In genomic region chr2:30446602-30447148, GRCh38 we compare ENCODE assay signal across 8 cellular contexts. TPM values are rescaled to one million over a fixed set of nuclear protein-coding genes. Genes with fewer than 3 reads are reported as not detected.
A peak's percentile ranks its signal among the peaks of the same experiment; 100 is the strongest.
DNase-seq lines count a peak whose midpoint lies in the region; ATAC-seq lines count a peak whose summit lies in the region.

No MANE protein-coding gene starts in this region.

- H3K9me3 ChIP-seq in ES-I3 (ENCODE audit: control insufficient read depth, insufficient read depth, low read length), result no peaks in the 10 kb centered on the region
- no peaks in the 10 kb centered on the region for H3K9me3 ChIP-seq in iPS-18a (ENCODE audit: control insufficient read depth, low read depth, low read length)

- H3K36me3 ChIP-seq in ES-I3 (ENCODE audit: insufficient read depth, low read length) (no peaks in the 10 kb centered on the region), iPS-18a (ENCODE audit: control insufficient read depth, low read depth, low read length) (no peaks in the 10 kb centered on the region)

- DNase-seq in activated T-helper 1 cell treated with anti-CD3 and anti-CD28 coated beads, Interleukin-12 subunit alpha, Interleukin-12 subunit beta, Interleukin-2, Interleukin-4 antibody, amounts not matched to agents 30 ng/mL and 10 ng/mL and 1 ng/mL, durations not matched to agents 14 hours and 24 hours and 36 hours (ENCODE audit: low spot score), result no peak
- DNase-seq in stimulated activated naive CD8-positive, alpha-beta T cell treated with anti-CD3 and anti-CD28 coated beads, Interleukin-15, amount 100 ng/mL, for 72 hours, result peak in 1 of 2 donors; percentile 14
- DNase-seq in Ammon's horn (ENCODE audit: low spot score) (no peak), DMS153 treated with DMSO at 0.1 percent for 48 hours (lab: John Stamatoyannopoulos, UW; ENCODE audit: unreplicated experiment) (no peak)

- H3K36me3 Mint-ChIP-seq in activated T-helper 1 cell treated with anti-CD3 and anti-CD28 coated beads, Interleukin-12 subunit alpha, Interleukin-12 subunit beta, Interleukin-2, Interleukin-4 antibody, amounts not matched to agents 30 ng/mL and 10 ng/mL and 1 ng/mL, durations not matched to agents 14 hours and 24 hours and 36 hours (ENCODE audit: low read depth), result peaks cover 14% of the 10 kb centered on the region

- H3K27ac ChIP-seq in iPS-18a (ENCODE audit: low read length), result no peak overlapping the region

- intact Hi-C loops in activated T-helper 1 cell treated with anti-CD3 and anti-CD28 coated beads, Interleukin-12 subunit alpha, Interleukin-12 subunit beta, Interleukin-2, Interleukin-4 antibody, amounts not matched to agents 30 ng/mL and 10 ng/mL and 1 ng/mL, durations not matched to agents 14 hours and 24 hours and 36 hours (cut with micrococcal nuclease), result loop anchor here (1.0 to 5.0 kb wide), 10 partner anchors 18 to 300 kb away; partner anchors contain the start of gene YPEL5

- H3K9ac ChIP-seq in ES-I3 (ENCODE audit: low read depth, low read length) (peak overlapping the region; percentile 89), iPS-18a (ENCODE audit: low read length) (peak overlapping the region; percentile 61)

- no peaks in the 10 kb centered on the region for H3K27me3 Mint-ChIP-seq in activated T-helper 1 cell treated with anti-CD3 and anti-CD28 coated beads, Interleukin-12 subunit alpha, Interleukin-12 subunit beta, Interleukin-2, Interleukin-4 antibody, amounts not matched to agents 30 ng/mL and 10 ng/mL and 1 ng/mL, durations not matched to agents 14 hours and 24 hours and 36 hours (ENCODE audit: insufficient read depth)
- no peaks in the 10 kb centered on the region for H3K27me3 Mint-ChIP-seq in stimulated activated naive CD8-positive, alpha-beta T cell treated with anti-CD3 and anti-CD28 coated beads, Interleukin-15, amount 100 ng/mL, for 72 hours

- peaks cover 42% of the 10 kb centered on the region for H3K4me1 Mint-ChIP-seq in activated T-helper 1 cell treated with anti-CD3 and anti-CD28 coated beads, Interleukin-12 subunit alpha, Interleukin-12 subunit beta, Interleukin-2, Interleukin-4 antibody, amounts not matched to agents 30 ng/mL and 10 ng/mL and 1 ng/mL, durations not matched to agents 14 hours and 24 hours and 36 hours (ENCODE audit: low read depth)
- peaks cover 64% of the 10 kb centered on the region for H3K4me1 Mint-ChIP-seq in stimulated activated naive CD8-positive, alpha-beta T cell treated with anti-CD3 and anti-CD28 coated beads, Interleukin-15, amount 100 ng/mL, for 72 hours

- ATAC-seq in HG02943 (IDR thresholded peaks at IDR 0.05; ENCODE audit: low read depth, unreplicated experiment) (peak; percentile 6), GM19397 (IDR thresholded peaks at IDR 0.05; ENCODE audit: unreplicated experiment) (no peak)
- peak; percentile 34 for ATAC-seq in stimulated activated naive CD8-positive, alpha-beta T cell treated with anti-CD3 and anti-CD28 coated beads, Interleukin-15, amount 100 ng/mL, for 72 hours

- H3K27me3 ChIP-seq in iPS-18a (ENCODE audit: control insufficient read depth, insufficient read depth, low read length), result peaks cover 22% of the 10 kb centered on the region

- peaks cover 12% of the 10 kb centered on the region; the same call in 1 of the 2 replicates for H3K4me1 ChIP-seq in ES-I3 (ENCODE audit: insufficient read depth, low read length)
- H3K4me1 ChIP-seq in iPS-18a (ENCODE audit: control insufficient read depth, low read depth, low read length), result peaks cover 11% of the 10 kb centered on the region

- no peaks in the 10 kb centered on the region for H3K9me3 Mint-ChIP-seq in activated T-helper 1 cell treated with anti-CD3 and anti-CD28 coated beads, Interleukin-12 subunit alpha, Interleukin-12 subunit beta, Interleukin-2, Interleukin-4 antibody, amounts not matched to agents 30 ng/mL and 10 ng/mL and 1 ng/mL, durations not matched to agents 14 hours and 24 hours and 36 hours
- H3K9me3 Mint-ChIP-seq in stimulated activated naive CD8-positive, alpha-beta T cell treated with anti-CD3 and anti-CD28 coated beads, Interleukin-15, amount 100 ng/mL, for 72 hours, result no peaks in the 10 kb centered on the region

- H3K4me3 Mint-ChIP-seq in activated T-helper 1 cell treated with anti-CD3 and anti-CD28 coated beads, Interleukin-12 subunit alpha, Interleukin-12 subunit beta, Interleukin-2, Interleukin-4 antibody, amounts not matched to agents 30 ng/mL and 10 ng/mL and 1 ng/mL, durations not matched to agents 14 hours and 24 hours and 36 hours, result peak overlapping the region; percentile 96
- H3K4me3 Mint-ChIP-seq in stimulated activated naive CD8-positive, alpha-beta T cell treated with anti-CD3 and anti-CD28 coated beads, Interleukin-15, amount 100 ng/mL, for 72 hours, result peak overlapping the region; percentile 95 to 97

- peak overlapping the region; percentile 98 for H3K27ac Mint-ChIP-seq in activated T-helper 1 cell treated with anti-CD3 and anti-CD28 coated beads, Interleukin-12 subunit alpha, Interleukin-12 subunit beta, Interleukin-2, Interleukin-4 antibody, amounts not matched to agents 30 ng/mL and 10 ng/mL and 1 ng/mL, durations not matched to agents 14 hours and 24 hours and 36 hours
- H3K27ac Mint-ChIP-seq in stimulated activated naive CD8-positive, alpha-beta T cell treated with anti-CD3 and anti-CD28 coated beads, Interleukin-15, amount 100 ng/mL, for 72 hours, result peak overlapping the region; percentile 99

- peak overlapping the region; percentile 84 for H3K4me3 ChIP-seq in iPS-18a (ENCODE audit: low read length)

RNA-seq across cellular contexts. Expression of gene LCLAT1, which starts 0.4 kb away (rescaled TPM):
- total RNA-seq in activated T-helper 1 cell treated with anti-CD3 and anti-CD28 coated beads, Interleukin-12 subunit alpha, Interleukin-12 subunit beta, Interleukin-2, Interleukin-4 antibody, amounts not matched to agents 30 ng/mL and 10 ng/mL and 1 ng/mL, durations not matched to agents 14 hours and 24 hours and 36 hours, result 40.1 and 46.2 TPM in 2 replicates
